In genomic region chr9:7234144-7234543, GRCh38 we compare ENCODE assay signal across 8 cellular contexts.
DNase-seq lines count a peak whose midpoint lies in the region; ATAC-seq and TF ChIP-seq lines count a peak whose summit lies in the region.

No MANE protein-coding gene starts in this region.

- H3K4me3 Mint-ChIP-seq in activated T-cell treated with anti-CD3 and anti-CD28 coated beads, Interleukin-2, amount 50 U/mL, for 72 hours: no peak overlapping the region

- 74 to 88% methylated on average over 5 of the region's 5 CpGs for WGBS in sigmoid colon, 2 donors

- DNase-seq in AG09319 (ENCODE audit: extremely low read depth, low read depth) (no peak), HK-2 (ENCODE audit: unreplicated experiment) (peak; percentile 3), lower lobe of right lung (no peak), sigmoid colon (no peak), tibial artery (no peak)
- peak; percentile 45 to 54 for DNase-seq in activated T-cell treated with anti-CD3 and anti-CD28 coated beads, Interleukin-2, amount 50 U/mL, for 72 hours

- peaks cover 26% of the 10 kb centered on the region for H3K27me3 Mint-ChIP-seq in activated T-cell treated with anti-CD3 and anti-CD28 coated beads, Interleukin-2, amount 50 U/mL, for 72 hours (ENCODE audit: low read depth)

- H3K4me1 ChIP-seq in lower lobe of right lung (no peaks in the 10 kb centered on the region), sigmoid colon (no peaks in the 10 kb centered on the region), tibial artery (no peaks in the 10 kb centered on the region)

- H3K36me3 ChIP-seq in lower lobe of right lung (no peaks in the 10 kb centered on the region), sigmoid colon (no peaks in the 10 kb centered on the region), tibial artery (no peaks in the 10 kb centered on the region)

- intact Hi-C loops in lower lobe of right lung (cut with DNase I): no loop called here
- intact Hi-C loops in sigmoid colon (cut with DNase I): no loop called here
- intact Hi-C loops in tibial artery (cut with DNase I; ENCODE audit: low total_unique reads): no loop called here

- H3K4me3 ChIP-seq in lower lobe of right lung (no peak overlapping the region), sigmoid colon (no peak overlapping the region), tibial artery (no peak overlapping the region)

- TF ChIP-seq EP300 in sigmoid colon (IDR thresholded peaks at IDR 0.05): no peak

- H3K9me3 ChIP-seq in lower lobe of right lung: no peaks in the 10 kb centered on the region
- H3K9me3 ChIP-seq in sigmoid colon: no peaks in the 10 kb centered on the region
- no peaks in the 10 kb centered on the region for H3K9me3 ChIP-seq in tibial artery

- ATAC-seq in GM18508 (IDR thresholded peaks at IDR 0.05; ENCODE audit: insufficient read depth, unreplicated experiment): peak; percentile 63
- peak; percentile 88 to 93 for ATAC-seq in activated T-cell treated with anti-CD3 and anti-CD28 coated beads, Interleukin-2, amount 50 U/mL, for 72 hours (replicated peaks in 1 of 2)
- ATAC-seq in lower lobe of right lung: no peak
- no peak for ATAC-seq in HG03439 (IDR thresholded peaks at IDR 0.05; ENCODE audit: unreplicated experiment)

- TF ChIP-seq POLR2A in sigmoid colon (IDR thresholded peaks at IDR 0.05): no peak

- no peaks in the 10 kb centered on the region for H3K9me3 Mint-ChIP-seq in activated T-cell treated with anti-CD3 and anti-CD28 coated beads, Interleukin-2, amount 50 U/mL, for 72 hours

- H3K4me1 Mint-ChIP-seq in activated T-cell treated with anti-CD3 and anti-CD28 coated beads, Interleukin-2, amount 50 U/mL, for 72 hours (ENCODE audit: low read depth): no peaks in the 10 kb centered on the region

- H3K27ac Mint-ChIP-seq in activated T-cell treated with anti-CD3 and anti-CD28 coated beads, Interleukin-2, amount 50 U/mL, for 72 hours: no peak overlapping the region

- H3K27me3 ChIP-seq in lower lobe of right lung (ENCODE audit: low read depth) (no peaks in the 10 kb centered on the region), sigmoid colon (no peaks in the 10 kb centered on the region), tibial artery (no peaks in the 10 kb centered on the region)

- H3K27ac ChIP-seq in lower lobe of right lung (no peak overlapping the region), sigmoid colon (no peak overlapping the region), tibial artery (no peak overlapping the region)

- TF ChIP-seq CTCF in AG09319 (IDR thresholded peaks at IDR 0.05; ENCODE audit: low read depth, low read length): peak; percentile 61
- peak; percentile 30 for TF ChIP-seq CTCF in lower lobe of right lung (IDR thresholded peaks at IDR 0.05)
- no peak for TF ChIP-seq CTCF in sigmoid colon (IDR thresholded peaks at IDR 0.05)
- no peak for TF ChIP-seq CTCF in tibial artery (IDR thresholded peaks at IDR 0.05)

- no peaks in the 10 kb centered on the region for H3K36me3 Mint-ChIP-seq in activated T-cell treated with anti-CD3 and anti-CD28 coated beads, Interleukin-2, amount 50 U/mL, for 72 hours (ENCODE audit: insufficient read depth in 2 of 2)

Comparison
In these comparisons a context has a peak if more than half of its experiments do, and no peak if none do; other contexts are left out.
1. DNase-seq: peak in HK-2 (single experiment) and activated T-cell treated with anti-CD3 and anti-CD28 coated beads, Interleukin-2, amount 50 U/mL, for 72 hours (2 of 2); none in AG09319 (single experiment), lower lobe of right lung (single experiment), sigmoid colon (single experiment) and tibial artery (0 of 2).
2. CTCF ChIP-seq: peak in AG09319 (single experiment) and lower lobe of right lung (single experiment); none in sigmoid colon (0 of 4) and tibial artery (0 of 2).
3. ATAC-seq: peak in GM18508 (single experiment) and activated T-cell treated with anti-CD3 and anti-CD28 coated beads, Interleukin-2, amount 50 U/mL, for 72 hours (2 of 2); none in lower lobe of right lung (0 of 2) and HG03439 (single experiment).